ENCODE assay signal across 22 cellular contexts in genomic region chrX:88883205-88883604, GRCh38.
A peak's percentile ranks its signal among the peaks of the same experiment; 100 is the strongest.
DNase-seq lines count a peak whose midpoint lies in the region; ATAC-seq and TF ChIP-seq lines count a peak whose summit lies in the region.
"Had no signal": no experiment of that assay in that cellular context is flagged by ENCODE, and none has a peak within 500 bp of the region (broad histone marks: within the 10 kb centered on the region; RNA-seq: fewer than 3 reads in every experiment).

No MANE protein-coding gene starts in this region.

- H3K36me3 ChIP-seq in HEK293 (ENCODE audit: control insufficient read depth in 2 of 2, insufficient read depth in 1 of 2, low read length in 2 of 2) (no peaks in the 10 kb centered on the region), left ventricle myocardium inferior (no peaks in the 10 kb centered on the region), right atrium auricular region (no peaks in the 10 kb centered on the region), uterus (no peaks in the 10 kb centered on the region)

- H3K27ac ChIP-seq in HEK293 (ENCODE audit: extremely low read depth, low read depth, low read length) (no peak overlapping the region), left ventricle myocardium inferior (replicated peaks) (no peak overlapping the region), right atrium auricular region (no peak overlapping the region), uterus (no peak overlapping the region)
- H3K27ac ChIP-seq: HL-60, KMS-11, SK-N-MC had no signal

- no peak for ATAC-seq in HG03457 (IDR thresholded peaks at IDR 0.05; ENCODE audit: unreplicated experiment)
- ATAC-seq: T-helper 17 cell had no signal

- H3K4me1 ChIP-seq in HEK293 (ENCODE audit: control insufficient read depth, insufficient read depth, low read length) (no peaks in the 10 kb centered on the region), left ventricle myocardium inferior (no peaks in the 10 kb centered on the region), right atrium auricular region (no peaks in the 10 kb centered on the region), uterus (no peaks in the 10 kb centered on the region)

- POLR2A ChIA-PET in HEK293 (lab: Yijun Ruan, JAX): no interaction called here

- DNase-seq in SK-MEL-5 (ENCODE audit: low read depth, low spot score) (peak; percentile 43), fibroblast of mammary gland (ENCODE audit: low read depth) (peak; percentile 8), left ventricle myocardium inferior (no peak), right atrium auricular region (ENCODE audit: low spot score) (no peak), uterus (no peak)
- DNase-seq: CD4-positive, CD25-positive, alpha-beta regulatory T cell; DND-41; IMR-90; NCI-H1417 treated with DMSO at 0.1 percent for 48 hours; NCI-H187; NCI-H446; NCI-H526 treated with DMSO at 0.1 percent for 48 hours; OCI-M1; RPMI8226; SHP77; SW 1271; T-helper 17 cell had no signal

- no peak for TF ChIP-seq POLR2A in uterus (IDR thresholded peaks at IDR 0.05)

- TF ChIP-seq CTCF in HEK293 (tag by site-specific recombination; IDR thresholded peaks at IDR 0.05): no peak
- no peak for TF ChIP-seq CTCF in fibroblast of mammary gland (conservative IDR thresholded peaks at IDR 0.05; ENCODE audit: control insufficient read depth, insufficient read depth, low read depth, low read length)
- TF ChIP-seq CTCF in left ventricle myocardium inferior (IDR thresholded peaks at IDR 0.05; ENCODE audit: borderline replicate concordance): no peak
- TF ChIP-seq CTCF in right atrium auricular region (IDR thresholded peaks at IDR 0.05): no peak
- no peak for TF ChIP-seq CTCF in uterus (IDR thresholded peaks at IDR 0.05)

- no peak overlapping the region for H3K4me3 ChIP-seq in HEK293 (ENCODE audit: low read depth, low read length)
- H3K4me3 ChIP-seq in fibroblast of mammary gland (ENCODE audit: control insufficient read depth, low read depth, low read length): no peak overlapping the region
- no peak overlapping the region for H3K4me3 ChIP-seq in left ventricle myocardium inferior
- H3K4me3 ChIP-seq in right atrium auricular region: no peak overlapping the region
- no peak overlapping the region for H3K4me3 ChIP-seq in uterus
- H3K4me3 ChIP-seq: SK-N-MC had no signal

- H3K27me3 ChIP-seq in left ventricle myocardium inferior (ENCODE audit: low read depth) (no peaks in the 10 kb centered on the region), right atrium auricular region (no peaks in the 10 kb centered on the region), uterus (no peaks in the 10 kb centered on the region)

- CTCF ChIA-PET in HEK293 (lab: Yijun Ruan, JAX): no interaction called here

- in situ Hi-C loops in SK-MEL-5 (cut with HindIII; ENCODE audit: low pct_unique_long_range_greater_than_20kb, low sequenced_read_pairs): no loop called here

- H3K9me3 ChIP-seq in HEK293 (ENCODE audit: control insufficient read depth, insufficient read depth, low read depth, low read length): no peaks in the 10 kb centered on the region; the same call in 1 of the 2 replicates
- no peaks in the 10 kb centered on the region for H3K9me3 ChIP-seq in left ventricle myocardium inferior (replicated peaks)
- H3K9me3 ChIP-seq in right atrium auricular region: no peaks in the 10 kb centered on the region
- no peaks in the 10 kb centered on the region for H3K9me3 ChIP-seq in uterus

- intact Hi-C loops in left ventricle myocardium inferior (cut with micrococcal nuclease): no loop called here
- intact Hi-C loops in uterus (cut with DNase I; ENCODE audit: low total_unique reads): no loop called here

TF ChIP-seq in HEK293, 187 proteins besides CTCF, POLR2A, EP300 and RAD21:
- TF ChIP-seq ZBTB48 (tag by site-specific recombination; IDR thresholded peaks at IDR 0.05) (no peak), ZNF571 (tag by site-specific recombination; IDR thresholded peaks at IDR 0.05) (no peak), ZNF670 (tag by site-specific recombination; IDR thresholded peaks at IDR 0.05; ENCODE audit: low read depth) (no peak), SETDB1 (IDR thresholded peaks at IDR 0.05; ENCODE audit: insufficient read length, low read length) (peak; percentile 47), ZNF2 (tag by site-specific recombination; IDR thresholded peaks at IDR 0.05) (no peak), KLF1 (tag by site-specific recombination; IDR thresholded peaks at IDR 0.05) (no peak)

Comparison
In these comparisons a context has a peak if more than half of its experiments do, and no peak if none do; other contexts are left out.
1. DNase-seq: peak in SK-MEL-5 (single experiment) and fibroblast of mammary gland (single experiment); none in left ventricle myocardium inferior (single experiment), right atrium auricular region (single experiment) and uterus (0 of 2).